2 cellular contexts compared by ENCODE assay signal in genomic region chr1:180167721-180168467, GRCh38.
TF ChIP-seq lines count a peak whose summit lies in the region.

No MANE protein-coding gene starts in this region.

TF ChIP-seq in SK-N-SH treated with all-trans-retinoic acid at 6 μM for 48 hours, 23 proteins besides CTCF, POLR2A, EP300 and RAD21 (continued from another document):
- TF ChIP-seq TSHZ2 (CRISPR knock-in tag; IDR thresholded peaks at IDR 0.05) = no peak
- no peak for TF ChIP-seq TOX (CRISPR knock-in tag; IDR thresholded peaks at IDR 0.05; ENCODE audit: borderline replicate concordance)
- no peak for TF ChIP-seq ZNF70 (CRISPR knock-in tag; IDR thresholded peaks at IDR 0.05)
- TF ChIP-seq CREB5 (CRISPR knock-in tag; IDR thresholded peaks at IDR 0.05; ENCODE audit: low read depth) = no peak
- no peak for TF ChIP-seq SNAI2 (CRISPR knock-in tag; IDR thresholded peaks at IDR 0.05)
- no peak for TF ChIP-seq BACH2 (CRISPR knock-in tag; IDR thresholded peaks at IDR 0.05; ENCODE audit: borderline replicate concordance)
- no peak for TF ChIP-seq PATZ1 (CRISPR knock-in tag; IDR thresholded peaks at IDR 0.05; ENCODE audit: borderline replicate concordance)
- TF ChIP-seq ESRRG (CRISPR knock-in tag; IDR thresholded peaks at IDR 0.05) = no peak
- no peak for TF ChIP-seq RARB (CRISPR knock-in tag; IDR thresholded peaks at IDR 0.05)
- TF ChIP-seq POU6F1 (CRISPR knock-in tag; IDR thresholded peaks at IDR 0.05; ENCODE audit: borderline replicate concordance, low read depth) = no peak
- TF ChIP-seq ZFP3 (CRISPR knock-in tag; IDR thresholded peaks at IDR 0.05) = no peak
- no peak for TF ChIP-seq CSRNP3 (CRISPR knock-in tag; IDR thresholded peaks at IDR 0.05)

TF ChIP-seq in WTC11, 78 proteins besides CTCF, POLR2A, EP300 and RAD21 (continued from another document):
- TF ChIP-seq USF1 (CRISPR knock-in tag; IDR thresholded peaks at IDR 0.05) = no peak
- TF ChIP-seq ZSCAN18 (CRISPR knock-in tag; IDR thresholded peaks at IDR 0.05) = no peak
- TF ChIP-seq MLX (CRISPR knock-in tag; IDR thresholded peaks at IDR 0.05) = no peak
- TF ChIP-seq MXD4 (CRISPR knock-in tag; IDR thresholded peaks at IDR 0.05; ENCODE audit: borderline replicate concordance) = no peak
- TF ChIP-seq KAT7 (CRISPR knock-in tag; IDR thresholded peaks at IDR 0.05; ENCODE audit: borderline replicate concordance) = no peak
- no peak for TF ChIP-seq NFE2L1 (CRISPR knock-in tag; IDR thresholded peaks at IDR 0.05)
- TF ChIP-seq TEAD1 (CRISPR knock-in tag; IDR thresholded peaks at IDR 0.05) = no peak
- no peak for TF ChIP-seq ERG (CRISPR knock-in tag; IDR thresholded peaks at IDR 0.05)
- TF ChIP-seq E2F5 (CRISPR knock-in tag; IDR thresholded peaks at IDR 0.05) = no peak
- no peak for TF ChIP-seq EMX1 (CRISPR knock-in tag; IDR thresholded peaks at IDR 0.05)
- TF ChIP-seq SP1 (CRISPR knock-in tag; conservative IDR thresholded peaks at IDR 0.05) = peak; percentile 21; the same call in 1 of the 2 replicates
